ENCODE assay signal across 9 cellular contexts in genomic region chr4:184395451-184395917, GRCh38.
A peak's percentile ranks its signal among the peaks of the same experiment; 100 is the strongest.
DNase-seq lines count a peak whose midpoint lies in the region; ATAC-seq, FAIRE-seq and TF ChIP-seq lines count a peak whose summit lies in the region.
"Had no signal": no experiment of that assay in that cellular context is flagged by ENCODE, and none has a peak within 500 bp of the region (broad histone marks: within the 10 kb centered on the region; RNA-seq: fewer than 3 reads in every experiment).

No MANE protein-coding gene starts in this region.

- H3K9me3 Mint-ChIP-seq in IgD-negative memory B cell (no peaks in the 10 kb centered on the region), WTC11 (peaks cover 8% of the 10 kb centered on the region)

- FAIRE-seq in HTR-8/SVneo (lab: Jason Lieb, UNC) = no peak

- peak; percentile 13 for ATAC-seq in GM21528 (IDR thresholded peaks at IDR 0.05; ENCODE audit: low FRiP score, unreplicated experiment)
- ATAC-seq in left lobe of liver = no peak
- no peak for ATAC-seq in WTC11

- H3K27me3 Mint-ChIP-seq in IgD-negative memory B cell (no peaks in the 10 kb centered on the region), WTC11 (ENCODE audit: low read depth) (no peaks in the 10 kb centered on the region)

- POLR2A ChIA-PET in WTC11 (lab: Charles Lee) = interaction anchor here (0.8 kb wide), 1 partner anchor 20 kb away, joined by 5 read pairs; no protein-coding TSS in a partner anchor

- DNase-seq in GM12864 (ENCODE audit: low read depth) (no peak), left lobe of liver (ENCODE audit: low spot score) (peak; percentile 21), HTR-8/SVneo (ENCODE audit: insufficient read length, low spot score) (no peak), NCI-H510A treated with DMSO at 0.1 percent for 48 hours (lab: John Stamatoyannopoulos, UW) (no peak), WTC11 (ENCODE audit: low spot score) (no peak)
- no peak for DNase-seq in stimulated activated naive CD4-positive, alpha-beta T cell treated with Interleukin-2 at 50 U/mL for 16 hours (lab: John Stamatoyannopoulos, UW)
- DNase-seq: activated naive CD4-positive, alpha-beta T cell had no signal

- CTCF ChIA-PET in WTC11 (lab: Charles Lee) = no interaction called here

- H3K4me1 Mint-ChIP-seq in IgD-negative memory B cell (peaks cover 14 to 28% (median 23%) of the 10 kb centered on the region in 3 donors), WTC11 (peaks cover 21% of the 10 kb centered on the region)

- H3K4me3 Mint-ChIP-seq in IgD-negative memory B cell (peak overlapping the region; percentile 41 to 94 (median 80)), WTC11 (no peak overlapping the region)

- TF ChIP-seq CTCF in GM12864 (IDR thresholded peaks at IDR 0.05; ENCODE audit: low read depth, low read length, missing control alignments) = no peak
- no peak for TF ChIP-seq CTCF in WTC11 (IDR thresholded peaks at IDR 0.05)

- H3K36me3 Mint-ChIP-seq in IgD-negative memory B cell (peaks cover 14% of the 10 kb centered on the region), WTC11 (peaks cover 63% of the 10 kb centered on the region)

- peak overlapping the region; percentile 59 to 94 (median 85) for H3K27ac Mint-ChIP-seq in IgD-negative memory B cell
- H3K27ac Mint-ChIP-seq in WTC11 = no peak overlapping the region

- H3K4me3 ChIP-seq in GM12864 (ENCODE audit: low read depth, low read length) = peak overlapping the region; percentile 17

TF ChIP-seq in WTC11, 78 proteins besides CTCF, POLR2A, EP300 and RAD21 (continues in another document):
- TF ChIP-seq ERG (CRISPR knock-in tag; IDR thresholded peaks at IDR 0.05) (no peak), ZMAT4 (CRISPR knock-in tag; IDR thresholded peaks at IDR 0.05) (no peak), FOXP4 (CRISPR knock-in tag; IDR thresholded peaks at IDR 0.05) (no peak), AR (CRISPR knock-in tag; IDR thresholded peaks at IDR 0.05) (no peak), CREB1 (CRISPR knock-in tag; IDR thresholded peaks at IDR 0.05) (no peak), E2F5 (CRISPR knock-in tag; IDR thresholded peaks at IDR 0.05) (no peak), NR1H2 (CRISPR knock-in tag; IDR thresholded peaks at IDR 0.05) (no peak), ATF3 (CRISPR knock-in tag; conservative IDR thresholded peaks at IDR 0.05) (no peak), EMX1 (CRISPR knock-in tag; IDR thresholded peaks at IDR 0.05) (no peak), TP53 (CRISPR knock-in tag; IDR thresholded peaks at IDR 0.05) (no peak), STAT6 (CRISPR knock-in tag; conservative IDR thresholded peaks at IDR 0.05; ENCODE audit: low read depth) (no peak), ZNF396 (CRISPR knock-in tag; IDR thresholded peaks at IDR 0.05; ENCODE audit: borderline replicate concordance) (no peak)
